1 cellular context compared by ENCODE assay signal in the genomic region with DNA sequence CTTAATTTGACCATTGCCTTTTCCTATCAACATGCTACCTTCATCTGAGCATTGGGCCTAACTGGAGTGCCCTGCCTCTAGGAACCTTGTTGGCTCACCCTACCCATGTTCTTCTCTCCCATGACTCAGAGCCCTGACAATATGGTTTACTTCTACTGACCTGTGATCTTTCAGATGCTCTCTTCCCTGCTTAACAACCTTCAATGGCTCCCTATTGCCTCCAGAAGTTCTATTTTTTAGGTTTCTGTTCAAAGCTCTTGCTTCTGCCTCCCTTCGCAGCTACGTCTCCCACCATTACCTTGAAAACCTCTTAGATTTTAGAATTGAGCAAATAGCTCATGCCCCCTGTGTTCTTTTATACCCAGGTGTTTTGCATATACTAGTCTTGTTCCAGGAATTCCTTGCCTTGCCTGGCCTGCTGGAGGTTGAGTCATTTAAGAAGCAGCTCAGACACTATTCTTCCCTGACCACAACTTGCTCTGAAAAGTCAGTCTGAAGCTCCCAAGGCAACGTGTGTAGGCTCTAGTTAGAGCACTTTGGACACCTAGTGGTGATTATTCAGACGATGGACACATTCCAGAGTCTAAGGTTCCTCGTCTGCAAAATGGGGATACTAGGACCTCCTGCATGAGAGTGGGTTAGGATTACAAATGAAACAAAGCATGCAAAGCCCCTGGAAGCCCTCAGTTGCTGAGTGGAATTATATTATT.
A peak's percentile ranks its signal among the peaks of the same experiment; 100 is the strongest.
TF ChIP-seq lines count a peak whose summit lies in the region.

No MANE protein-coding gene starts in this region.

TF ChIP-seq in HepG2, 621 proteins besides CTCF, POLR2A, EP300 and RAD21 (continued from another document):
- TF ChIP-seq BCL3 (CRISPR knock-in tag; IDR thresholded peaks at IDR 0.05) (no peak), TARDBP (CRISPR knock-in tag; IDR thresholded peaks at IDR 0.05) (no peak), SIN3A (IDR thresholded peaks at IDR 0.05; ENCODE audit: borderline replicate concordance, low read depth, low read length) (no peak), CREM (IDR thresholded peaks at IDR 0.05) (no peak), CREM (CRISPR knock-in tag; IDR thresholded peaks at IDR 0.05) (no peak), ASH2L (IDR thresholded peaks at IDR 0.05; ENCODE audit: insufficient read length, low read depth, low read length) (no peak), RORA (CRISPR knock-in tag; IDR thresholded peaks at IDR 0.05) (no peak), ZMAT5 (CRISPR knock-in tag; IDR thresholded peaks at IDR 0.05; ENCODE audit: borderline replicate concordance, low read depth) (no peak), GZF1 (CRISPR knock-in tag; IDR thresholded peaks at IDR 0.05) (no peak), SP2 (CRISPR knock-in tag; IDR thresholded peaks at IDR 0.05) (no peak), ARHGAP35 (CRISPR knock-in tag; IDR thresholded peaks at IDR 0.05; ENCODE audit: borderline replicate concordance) (no peak), HOXD1 (CRISPR knock-in tag; IDR thresholded peaks at IDR 0.05) (no peak), ZNF629 (CRISPR knock-in tag; conservative IDR thresholded peaks at IDR 0.05) (peak; percentile 58; the same call in 1 of the 2 replicates), ZSCAN20 (CRISPR knock-in tag; IDR thresholded peaks at IDR 0.05; ENCODE audit: borderline replicate concordance) (no peak), ZNF260 (CRISPR knock-in tag; IDR thresholded peaks at IDR 0.05; ENCODE audit: borderline replicate concordance, low read depth) (no peak), STAG1 (CRISPR knock-in tag; IDR thresholded peaks at IDR 0.05) (peak; percentile 47), MIER2 (CRISPR knock-in tag; IDR thresholded peaks at IDR 0.05) (no peak), TEAD3 (CRISPR knock-in tag; optimal IDR thresholded peaks at IDR 0.05; ENCODE audit: borderline replicate concordance) (peak; percentile 33), FIP1L1 (IDR thresholded peaks at IDR 0.05; ENCODE audit: borderline replicate concordance, insufficient read depth, low read depth, low read length) (no peak), TAF15 (IDR thresholded peaks at IDR 0.05; ENCODE audit: low read depth, low read length, poor library complexity, severe bottlenecking) (no peak)
- TF ChIP-seq, protein P1, sequence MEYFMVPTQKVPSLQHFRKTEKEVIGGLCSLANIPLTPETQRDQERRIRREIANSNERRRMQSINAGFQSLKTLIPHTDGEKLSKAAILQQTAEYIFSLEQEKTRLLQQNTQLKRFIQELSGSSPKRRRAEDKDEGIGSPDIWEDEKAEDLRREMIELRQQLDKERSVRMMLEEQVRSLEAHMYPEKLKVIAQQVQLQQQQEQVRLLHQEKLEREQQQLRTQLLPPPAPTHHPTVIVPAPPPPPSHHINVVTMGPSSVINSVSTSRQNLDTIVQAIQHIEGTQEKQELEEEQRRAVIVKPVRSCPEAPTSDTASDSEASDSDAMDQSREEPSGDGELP (IDR thresholded peaks at IDR 0.05; ENCODE audit: borderline replicate concordance, low read depth), result no peak
- TF ChIP-seq, protein P2, sequence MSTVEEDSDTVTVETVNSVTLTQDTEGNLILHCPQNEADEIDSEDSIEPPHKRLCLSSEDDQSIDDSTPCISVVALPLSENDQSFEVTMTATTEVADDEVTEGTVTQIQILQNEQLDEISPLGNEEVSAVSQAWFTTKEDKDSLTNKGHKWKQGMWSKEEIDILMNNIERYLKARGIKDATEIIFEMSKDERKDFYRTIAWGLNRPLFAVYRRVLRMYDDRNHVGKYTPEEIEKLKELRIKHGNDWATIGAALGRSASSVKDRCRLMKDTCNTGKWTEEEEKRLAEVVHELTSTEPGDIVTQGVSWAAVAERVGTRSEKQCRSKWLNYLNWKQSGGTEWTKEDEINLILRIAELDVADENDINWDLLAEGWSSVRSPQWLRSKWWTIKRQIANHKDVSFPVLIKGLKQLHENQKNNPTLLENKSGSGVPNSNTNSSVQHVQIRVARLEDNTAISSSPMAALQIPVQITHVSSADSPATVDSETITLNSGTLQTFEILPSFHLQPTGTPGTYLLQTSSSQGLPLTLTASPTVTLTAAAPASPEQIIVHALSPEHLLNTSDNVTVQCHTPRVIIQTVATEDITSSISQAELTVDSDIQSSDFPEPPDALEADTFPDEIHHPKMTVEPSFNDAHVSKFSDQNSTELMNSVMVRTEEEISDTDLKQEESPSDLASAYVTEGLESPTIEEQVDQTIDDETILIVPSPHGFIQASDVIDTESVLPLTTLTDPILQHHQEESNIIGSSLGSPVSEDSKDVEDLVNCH (CRISPR knock-in tag; IDR thresholded peaks at IDR 0.05), result no peak
